Comparison of ENCODE assay signal across 17 cellular contexts in genomic region chr14:102604183-102604582, GRCh38.
"Had no signal": no experiment of that assay in that cellular context is flagged by ENCODE, and none has a peak within 500 bp of the region (broad histone marks: within the 10 kb centered on the region; RNA-seq: fewer than 3 reads in every experiment).

No MANE protein-coding gene starts in this region.

- H3K9me3 ChIP-seq: ascending aorta, heart right ventricle, stomach, thoracic aorta, uterus had no signal

- H3K4me3 ChIP-seq: ascending aorta, dorsolateral prefrontal cortex, heart right ventricle, stomach, thoracic aorta, uterus had no signal

- H3K4me1 ChIP-seq: ascending aorta, parathyroid adenoma, uterus had no signal

- DNase-seq: activated CD4-positive, alpha-beta T cell treated with anti-CD3 and anti-CD28 coated beads for 36 hours; activated CD8-positive, alpha-beta memory T cell treated with anti-CD3 and anti-CD28 coated beads, Interleukin-2, amount 50 U/mL, for 4 hours; activated CD8-positive, alpha-beta T cell treated with anti-CD3 and anti-CD28 coated beads for 36 hours; activated T-cell treated with anti-CD3 and anti-CD28 coated beads, Interleukin-2, amount 50 U/mL, for 72 hours; heart right ventricle; islet precursor cell; left ventricle myocardium superior; midbrain; retina; stomach; T-helper 9 cell; uterus had no signal

- H3K27ac ChIP-seq: ascending aorta, dorsolateral prefrontal cortex, heart right ventricle, parathyroid adenoma, stomach, thoracic aorta, uterus, VCaP had no signal

- H3K27me3 ChIP-seq: ascending aorta, dorsolateral prefrontal cortex, heart right ventricle, stomach, uterus had no signal

- ATAC-seq: activated CD4-positive, alpha-beta T cell treated with anti-CD3 and anti-CD28 coated beads for 36 hours; activated CD8-positive, alpha-beta T cell treated with anti-CD3 and anti-CD28 coated beads for 36 hours; activated T-cell treated with anti-CD3 and anti-CD28 coated beads, Interleukin-2, amount 50 U/mL, for 72 hours; heart right ventricle; left ventricle myocardium superior had no signal

- H3K36me3 ChIP-seq: ascending aorta, thoracic aorta, uterus had no signal
